In genomic region chr7:115087437-115087836, GRCh38 we compare ENCODE assay signal across 12 cellular contexts.
DNase-seq lines count a peak whose midpoint lies in the region; ATAC-seq, FAIRE-seq and TF ChIP-seq lines count a peak whose summit lies in the region.
"Had no signal": no experiment of that assay in that cellular context is flagged by ENCODE, and none has a peak within 500 bp of the region (broad histone marks: within the 10 kb centered on the region; RNA-seq: fewer than 3 reads in every experiment).

No MANE protein-coding gene starts in this region.

- no peaks in the 10 kb centered on the region for H3K27me3 Mint-ChIP-seq in natural killer cell treated with Interleukin-12 subunit alpha and Interleukin-12 subunit beta and Interleukin-15 and Interleukin-18, amount 100 ng/mL, for 72 hours
- H3K27me3 Mint-ChIP-seq: stimulated activated naive B cell treated with anti-CD40 and anti-IgM and Interleukin-4, amounts not matched to agents 10 μg/mL and 1 μg/mL and 100 μg/mL, for 72 hours had no signal

- H3K27ac Mint-ChIP-seq in natural killer cell treated with Interleukin-12 subunit alpha and Interleukin-12 subunit beta and Interleukin-15 and Interleukin-18, amount 100 ng/mL, for 72 hours = no peak overlapping the region
- H3K27ac Mint-ChIP-seq: stimulated activated naive B cell treated with anti-CD40 and anti-IgM and Interleukin-4, amounts not matched to agents 10 μg/mL and 1 μg/mL and 100 μg/mL, for 72 hours; T-helper 2 cell treated with Interferon-gamma antibody and Interleukin-4, amounts not matched to agents 5 μg/mL and 100 μg/mL, for 36 hours had no signal

- H3K36me3 ChIP-seq in SJCRH30 (no peaks in the 10 kb centered on the region), pancreas (no peaks in the 10 kb centered on the region)

- H3K27me3 ChIP-seq in SJCRH30 (no peaks in the 10 kb centered on the region), pancreas (no peaks in the 10 kb centered on the region)

- H3K27ac ChIP-seq in SJCRH30 (no peak overlapping the region), pancreas (peak overlapping the region in 1 of 4 donors; percentile 54)
- H3K27ac ChIP-seq: psoas muscle had no signal

- 25 to 26% methylated on average over 2 of the region's 2 CpGs for WGBS in pancreas, 2 donors

- ATAC-seq in pancreas (peak; percentile 85 to 91 (median 89)), HG03342 (IDR thresholded peaks at IDR 0.05; ENCODE audit: unreplicated experiment) (no peak), GM19397 (IDR thresholded peaks at IDR 0.05; ENCODE audit: unreplicated experiment) (no peak), HG03469 (IDR thresholded peaks at IDR 0.05; ENCODE audit: unreplicated experiment) (no peak)
- ATAC-seq in natural killer cell treated with Interleukin-12 subunit alpha and Interleukin-12 subunit beta and Interleukin-15 and Interleukin-18, amount 100 ng/mL, for 72 hours = no peak
- ATAC-seq: stimulated activated naive B cell treated with anti-CD40 and anti-IgM and Interleukin-4, amounts not matched to agents 10 μg/mL and 1 μg/mL and 100 μg/mL, for 72 hours had no signal

- H3K4me1 ChIP-seq in SJCRH30 (peaks cover 9% of the 10 kb centered on the region), pancreas (peaks cover 0 to 13% (median 8%) of the 10 kb centered on the region in 3 donors)

- H3K9me3 ChIP-seq in SJCRH30 (replicated peaks) (0 out of 2 replicates have a peak, but pooled peaks cover 3% of the 10 kb centered on the region), pancreas (no peaks in the 10 kb centered on the region)
- H3K9me3 ChIP-seq: psoas muscle had no signal

- FAIRE-seq in pancreas (lab: Jason Lieb, UNC) = peak; percentile 57

- no peaks in the 10 kb centered on the region for H3K36me3 Mint-ChIP-seq in natural killer cell treated with Interleukin-12 subunit alpha and Interleukin-12 subunit beta and Interleukin-15 and Interleukin-18, amount 100 ng/mL, for 72 hours

- H3K4me1 Mint-ChIP-seq in natural killer cell treated with Interleukin-12 subunit alpha and Interleukin-12 subunit beta and Interleukin-15 and Interleukin-18, amount 100 ng/mL, for 72 hours (ENCODE audit: low read depth in 2 of 2) = no peaks in the 10 kb centered on the region
- H3K4me1 Mint-ChIP-seq: stimulated activated naive B cell treated with anti-CD40 and anti-IgM and Interleukin-4, amounts not matched to agents 10 μg/mL and 1 μg/mL and 100 μg/mL, for 72 hours had no signal

- no peak for TF ChIP-seq CTCF in foreskin fibroblast (IDR thresholded peaks at IDR 0.05; ENCODE audit: low read depth, low read length)
- TF ChIP-seq CTCF in pancreas (IDR thresholded peaks at IDR 0.05) = no peak

- H3K4me3 Mint-ChIP-seq in natural killer cell treated with Interleukin-12 subunit alpha and Interleukin-12 subunit beta and Interleukin-15 and Interleukin-18, amount 100 ng/mL, for 72 hours = no peak overlapping the region
- H3K4me3 Mint-ChIP-seq: stimulated activated naive B cell treated with anti-CD40 and anti-IgM and Interleukin-4, amounts not matched to agents 10 μg/mL and 1 μg/mL and 100 μg/mL, for 72 hours; T-helper 2 cell treated with Interferon-gamma antibody and Interleukin-4, amounts not matched to agents 5 μg/mL and 100 μg/mL, for 36 hours had no signal

- no peak overlapping the region for H3K4me3 ChIP-seq in SJCRH30
- H3K4me3 ChIP-seq in foreskin fibroblast (ENCODE audit: low read depth in 1 of 2, low read length in 2 of 2) = no peak overlapping the region
- H3K4me3 ChIP-seq in pancreas = no peak overlapping the region
- H3K4me3 ChIP-seq: psoas muscle had no signal

- intact Hi-C loops in pancreas (cut with DNase I) = no loop called here

- peak; percentile 18 for DNase-seq in ELF-1 (ENCODE audit: low read depth, low spot score)
- DNase-seq in SJCRH30 = peak; percentile 13 to 32
- peak; percentile 83 to 93 for DNase-seq in foreskin fibroblast
- DNase-seq in pancreas = peak in 3 of 6 donors; percentile 20 to 36 (median 25)
- DNase-seq in natural killer cell treated with Interleukin-12 subunit alpha and Interleukin-12 subunit beta and Interleukin-15 and Interleukin-18, amount 100 ng/mL, for 72 hours (ENCODE audit: low spot score) = no peak
- DNase-seq: NCI-H2171; psoas muscle; stimulated activated naive B cell treated with anti-CD40 and anti-IgM and Interleukin-4, amounts not matched to agents 10 μg/mL and 1 μg/mL and 100 μg/mL, for 72 hours had no signal

- H3K9me3 Mint-ChIP-seq in natural killer cell treated with Interleukin-12 subunit alpha and Interleukin-12 subunit beta and Interleukin-15 and Interleukin-18, amount 100 ng/mL, for 72 hours = no peaks in the 10 kb centered on the region

Comparison
In these comparisons a context has a peak if more than half of its experiments do, and no peak if none do; other contexts are left out.
1. ATAC-seq: peak in pancreas (4 of 4); none in natural killer cell treated with Interleukin-12 subunit alpha and Interleukin-12 subunit beta and Interleukin-15 and Interleukin-18, amount 100 ng/mL, for 72 hours (0 of 2), HG03342 (single experiment), GM19397 (single experiment) and HG03469 (single experiment).